In genomic region chr11:64652586-64653387, GRCh38 we compare ENCODE assay signal across 8 cellular contexts.
DNase-seq lines count a peak whose midpoint lies in the region; ATAC-seq and TF ChIP-seq lines count a peak whose summit lies in the region.

No MANE protein-coding gene starts in this region.

- H3K9me3 ChIP-seq in BLaER1 treated with 17β-estradiol and CSF1 and Interleukin-3, amounts not matched to agents 10 nM and 100 nM (replicated peaks in 1 of 11) = no peaks in the 10 kb centered on the region

- DNase-seq in HFFc6 (peak; percentile 54), NCI-H748 treated with DMSO at 0.1 percent for 48 hours (lab: John Stamatoyannopoulos, UW) (peak; percentile 45), endothelial cell (ENCODE audit: low spot score) (peak; percentile 93), mucosa of gallbladder (ENCODE audit: low spot score) (peak; percentile 72)
- peak; percentile 26 to 41 for DNase-seq in activated CD8-positive, alpha-beta memory T cell treated with anti-CD3 and anti-CD28 coated beads for 4 hours (ENCODE audit: low read depth in 2 of 2)
- peak; percentile 38 to 49 for DNase-seq in stimulated activated CD8-positive, alpha-beta memory T cell treated with anti-CD3 and anti-CD28 coated beads, Interleukin-4, amount 100 ng/mL, for 4 hours (ENCODE audit: low read depth in 2 of 2, low spot score in 1 of 2)

- no peak for ATAC-seq in HG03139 (IDR thresholded peaks at IDR 0.05; ENCODE audit: unreplicated experiment)

- H3K36me3 Mint-ChIP-seq in HFFc6 (ENCODE audit: low read depth) = no peaks in the 10 kb centered on the region
- H3K36me3 Mint-ChIP-seq in endothelial cell (ENCODE audit: low read depth, unreplicated experiment) = no peaks in the 10 kb centered on the region

- peaks cover 22% of the 10 kb centered on the region for H3K27me3 Mint-ChIP-seq in HFFc6 (ENCODE audit: insufficient read depth)
- H3K27me3 Mint-ChIP-seq in endothelial cell (ENCODE audit: unreplicated experiment) = peaks cover 17% of the 10 kb centered on the region

- H3K36me3 ChIP-seq in BLaER1 treated with 17β-estradiol and CSF1 and Interleukin-3, amounts not matched to agents 10 nM and 100 nM = no peaks in the 10 kb centered on the region

- no peak overlapping the region for H3K4me3 ChIP-seq in BLaER1 treated with 17β-estradiol and CSF1 and Interleukin-3, amounts not matched to agents 10 nM and 100 nM

- H3K9ac ChIP-seq in BLaER1 treated with 17β-estradiol and CSF1 and Interleukin-3, amounts not matched to agents 10 nM and 100 nM = 0 out of 22 replicates have a peak overlapping the region, but pooled peaks of 1 of the 11 experiments have one; percentile 27

- 0 out of 22 replicates have a peak, but pooled peaks cover 0 to 4% (median 0%) of the 10 kb centered on the region in 11 experiments for H3K27me3 ChIP-seq in BLaER1 treated with 17β-estradiol and CSF1 and Interleukin-3, amounts not matched to agents 10 nM and 100 nM

- TF ChIP-seq CTCF in HFFc6 (IDR thresholded peaks at IDR 0.05) (peak; percentile 88), endothelial cell (IDR thresholded peaks at IDR 0.05; ENCODE audit: unreplicated experiment) (peak; percentile 71)

- peaks cover 8% of the 10 kb centered on the region; the same call in 1 of the 2 replicates for H3K4me1 Mint-ChIP-seq in HFFc6 (ENCODE audit: low read depth)
- H3K4me1 Mint-ChIP-seq in endothelial cell (ENCODE audit: unreplicated experiment) = peaks cover 3% of the 10 kb centered on the region

- H3K4me1 ChIP-seq in BLaER1 treated with 17β-estradiol and CSF1 and Interleukin-3, amounts not matched to agents 10 nM and 100 nM = peaks cover 45 to 99% (median 85%) of the 10 kb centered on the region in 10 experiments

- H3K9me3 Mint-ChIP-seq in HFFc6 (no peaks in the 10 kb centered on the region), endothelial cell (ENCODE audit: unreplicated experiment) (no peaks in the 10 kb centered on the region)

- peak overlapping the region; percentile 20 to 100 (median 91); a peak in 21 of 22 replicates for H3K4me2 ChIP-seq in BLaER1 treated with 17β-estradiol and CSF1 and Interleukin-3, amounts not matched to agents 10 nM and 100 nM

- H3K4me3 Mint-ChIP-seq in HFFc6 (no peak overlapping the region), endothelial cell (ENCODE audit: unreplicated experiment) (no peak overlapping the region)

- peaks cover 0 to 10% (median 0%) of the 10 kb centered on the region in 11 experiments; a peak in 1 of 22 replicates for H4K20me1 ChIP-seq in BLaER1 treated with 17β-estradiol and CSF1 and Interleukin-3, amounts not matched to agents 10 nM and 100 nM

- H3K27ac Mint-ChIP-seq in HFFc6 = no peak overlapping the region
- H3K27ac Mint-ChIP-seq in endothelial cell (ENCODE audit: unreplicated experiment) = no peak overlapping the region

- H3K27ac ChIP-seq in BLaER1 treated with 17β-estradiol and CSF1 and Interleukin-3, amounts not matched to agents 10 nM and 100 nM = no peak overlapping the region

Comparison
In these comparisons a context has a peak if more than half of its experiments do, and no peak if none do; other contexts are left out.
1. DNase-seq: peak in every context shown above with its lines; median percentile 93 in endothelial cell; 72 in mucosa of gallbladder; 54 in HFFc6; 45 in NCI-H748 treated with DMSO at 0.1 percent for 48 hours; 44 in stimulated activated CD8-positive, alpha-beta memory T cell treated with anti-CD3 and anti-CD28 coated beads, Interleukin-4, amount 100 ng/mL, for 4 hours; 34 in activated CD8-positive, alpha-beta memory T cell treated with anti-CD3 and anti-CD28 coated beads for 4 hours.